In the genomic region with DNA sequence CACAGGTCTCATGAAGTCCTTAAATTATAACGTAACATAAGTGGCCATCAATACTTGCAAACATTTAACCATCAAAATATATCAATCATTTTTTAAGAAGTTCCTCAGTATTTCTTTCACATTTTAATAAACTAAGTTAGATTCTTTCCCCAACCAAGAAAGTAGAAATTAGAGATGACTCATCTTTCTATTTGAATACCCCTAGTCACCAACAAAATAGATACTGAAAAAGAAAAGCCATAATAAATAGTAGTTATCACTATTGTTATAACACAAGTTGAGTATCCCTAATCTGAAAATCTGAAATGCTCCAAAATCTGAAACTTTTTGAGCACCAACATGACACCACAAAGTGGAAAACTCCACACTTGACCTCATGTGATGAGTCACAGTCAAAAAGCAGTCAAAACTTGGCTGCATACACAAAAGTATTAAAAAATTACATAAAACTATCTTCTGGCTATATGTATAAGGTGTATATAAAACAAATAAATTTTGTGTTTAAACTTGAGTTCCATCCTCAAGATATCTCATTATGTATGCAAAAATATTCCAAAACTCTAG, we compare ENCODE assay signal across 14 cellular contexts. TPM values are rescaled to one million over a fixed set of nuclear protein-coding genes. Genes with fewer than 3 reads are reported as not detected.
DNase-seq lines count a peak whose midpoint lies in the region; ATAC-seq and TF ChIP-seq lines count a peak whose summit lies in the region.
"Had no signal": no experiment of that assay in that cellular context is flagged by ENCODE, and none has a peak within 500 bp of the region (broad histone marks: within the 10 kb centered on the region; RNA-seq: fewer than 3 reads in every experiment).

No MANE protein-coding gene starts in this region.

- H3K4me1 ChIP-seq in OCI-LY3 (ENCODE audit: low read length) = peaks cover 42% of the 10 kb centered on the region

- no peak overlapping the region for H3K9ac ChIP-seq in OCI-LY3 (ENCODE audit: low read length)

- CTCF ChIA-PET in activated CD4-positive, alpha-beta memory T cell treated with anti-CD3 and anti-CD28 coated beads for 36 hours (lab: Charles Lee) = interaction anchor here (0.7 to 2.3 kb wide), 3 partner anchors 22 to 1115 kb away, joined by 3 to 7 read pairs (median 6); no protein-coding TSS in a partner anchor
- CTCF ChIA-PET in activated CD4-positive, alpha-beta memory T cell treated with anti-CD3 and anti-CD28 coated beads, Interleukin-2, amount 10 ng/mL, durations not matched to agents 7 days and 5 days (lab: Charles Lee) = no interaction called here

- H3K27me3 Mint-ChIP-seq in activated CD4-positive, alpha-beta memory T cell treated with anti-CD3 and anti-CD28 coated beads for 36 hours = no peaks in the 10 kb centered on the region
- H3K27me3 Mint-ChIP-seq in activated CD4-positive, alpha-beta memory T cell treated with anti-CD3 and anti-CD28 coated beads, Interleukin-2, amount 10 ng/mL, durations not matched to agents 7 days and 5 days = peaks cover 4% of the 10 kb centered on the region
- H3K27me3 Mint-ChIP-seq in CD14-positive monocyte (ENCODE audit: low read depth in 3 of 3) (peaks cover 0 to 2% (median 0%) of the 10 kb centered on the region in 3 donors), progenitor cell of endocrine pancreas (peaks cover 11% of the 10 kb centered on the region)

- no peak overlapping the region for H2AFZ ChIP-seq in OCI-LY3 (ENCODE audit: low read depth, low read length)

- POLR2A ChIA-PET in activated CD4-positive, alpha-beta memory T cell treated with anti-CD3 and anti-CD28 coated beads for 36 hours (lab: Charles Lee) = no interaction called here
- POLR2A ChIA-PET in activated CD4-positive, alpha-beta memory T cell treated with anti-CD3 and anti-CD28 coated beads, Interleukin-2, amount 10 ng/mL, durations not matched to agents 7 days and 5 days (lab: Charles Lee) = no interaction called here

- no peak overlapping the region for H3K27ac Mint-ChIP-seq in activated CD4-positive, alpha-beta memory T cell treated with anti-CD3 and anti-CD28 coated beads for 36 hours
- H3K27ac Mint-ChIP-seq in activated CD4-positive, alpha-beta memory T cell treated with anti-CD3 and anti-CD28 coated beads, Interleukin-2, amount 10 ng/mL, durations not matched to agents 7 days and 5 days = no peak overlapping the region
- H3K27ac Mint-ChIP-seq in CD14-positive monocyte (no peak overlapping the region), progenitor cell of endocrine pancreas (no peak overlapping the region)
- H3K27ac Mint-ChIP-seq: dendritic cell treated with granulocyte-macrophage colony-stimulating factor and Interleukin-4, amounts not matched to agents 40 ng/mL and 50 ng/mL, for 4 days had no signal

- peaks cover 21% of the 10 kb centered on the region for H3K36me3 ChIP-seq in OCI-LY3 (replicated peaks; ENCODE audit: low read depth, low read length)
- H3K36me3 ChIP-seq: prostate gland had no signal

- no peak overlapping the region for H3K4me3 Mint-ChIP-seq in activated CD4-positive, alpha-beta memory T cell treated with anti-CD3 and anti-CD28 coated beads for 36 hours
- H3K4me3 Mint-ChIP-seq in activated CD4-positive, alpha-beta memory T cell treated with anti-CD3 and anti-CD28 coated beads, Interleukin-2, amount 10 ng/mL, durations not matched to agents 7 days and 5 days = no peak overlapping the region
- no peak overlapping the region for H3K4me3 Mint-ChIP-seq in CD14-positive monocyte
- no peak overlapping the region for H3K4me3 Mint-ChIP-seq in progenitor cell of endocrine pancreas (ENCODE audit: low read depth)
- H3K4me3 Mint-ChIP-seq: dendritic cell treated with granulocyte-macrophage colony-stimulating factor and Interleukin-4, amounts not matched to agents 40 ng/mL and 50 ng/mL, for 4 days had no signal

- peak overlapping the region; percentile 34 for H3K4me2 ChIP-seq in OCI-LY3 (ENCODE audit: low read length)

- H3K9me3 ChIP-seq in OCI-LY3 (ENCODE audit: insufficient read depth, low read length) = no peaks in the 10 kb centered on the region
- H3K9me3 ChIP-seq: adrenal gland, mucosa of descending colon, prostate gland, vagina had no signal

- peaks cover 28% of the 10 kb centered on the region for H3K79me2 ChIP-seq in OCI-LY3 (ENCODE audit: low read length)

- H3K9me3 Mint-ChIP-seq in activated CD4-positive, alpha-beta memory T cell treated with anti-CD3 and anti-CD28 coated beads for 36 hours = no peaks in the 10 kb centered on the region
- H3K9me3 Mint-ChIP-seq in activated CD4-positive, alpha-beta memory T cell treated with anti-CD3 and anti-CD28 coated beads, Interleukin-2, amount 10 ng/mL, durations not matched to agents 7 days and 5 days = no peaks in the 10 kb centered on the region
- no peaks in the 10 kb centered on the region for H3K9me3 Mint-ChIP-seq in CD14-positive monocyte
- no peaks in the 10 kb centered on the region for H3K9me3 Mint-ChIP-seq in progenitor cell of endocrine pancreas (ENCODE audit: low read depth)
- H3K9me3 Mint-ChIP-seq: dendritic cell treated with granulocyte-macrophage colony-stimulating factor and Interleukin-4, amounts not matched to agents 40 ng/mL and 50 ng/mL, for 4 days had no signal

- peaks cover 12% of the 10 kb centered on the region for H3K27me3 ChIP-seq in OCI-LY3 (ENCODE audit: low read depth, low read length)
- H3K27me3 ChIP-seq: adrenal gland, vagina had no signal

- ATAC-seq in GM18870 (IDR thresholded peaks at IDR 0.05; ENCODE audit: unreplicated experiment) = peak; percentile 53
- ATAC-seq: mucosa of descending colon had no signal

- peaks cover 27% of the 10 kb centered on the region for H3K36me3 Mint-ChIP-seq in activated CD4-positive, alpha-beta memory T cell treated with anti-CD3 and anti-CD28 coated beads for 36 hours
- H3K36me3 Mint-ChIP-seq in activated CD4-positive, alpha-beta memory T cell treated with anti-CD3 and anti-CD28 coated beads, Interleukin-2, amount 10 ng/mL, durations not matched to agents 7 days and 5 days (ENCODE audit: low read depth) = peaks cover 20% of the 10 kb centered on the region
- peaks cover 29 to 36% of the 10 kb centered on the region in 2 donors for H3K36me3 Mint-ChIP-seq in CD14-positive monocyte
- peaks cover 15% of the 10 kb centered on the region for H3K36me3 Mint-ChIP-seq in progenitor cell of endocrine pancreas (ENCODE audit: insufficient read depth)

- peak; percentile 40 for DNase-seq in activated CD4-positive, alpha-beta memory T cell treated with anti-CD3 and anti-CD28 coated beads for 36 hours
- DNase-seq in activated CD4-positive, alpha-beta memory T cell treated with anti-CD3 and anti-CD28 coated beads, Interleukin-2, amount 10 ng/mL, durations not matched to agents 7 days and 5 days = no peak
- DNase-seq in iris pigment epithelial cell (ENCODE audit: low read depth) (peak; percentile 37), CD14-positive monocyte (ENCODE audit: low spot score) (no peak), pons (ENCODE audit: low spot score) (no peak), progenitor cell of endocrine pancreas (ENCODE audit: low spot score, unreplicated experiment) (no peak)
- DNase-seq: adrenal gland, Calu3, mucosa of descending colon had no signal

- TF ChIP-seq CTCF in OCI-LY3 (IDR thresholded peaks at IDR 0.05; ENCODE audit: low read depth, low read length) = no peak
- TF ChIP-seq CTCF in CD14-positive monocyte (IDR thresholded peaks at IDR 0.05) = no peak
- TF ChIP-seq CTCF in progenitor cell of endocrine pancreas (IDR thresholded peaks at IDR 0.05; ENCODE audit: unreplicated experiment) = no peak

- intact Hi-C loops in activated CD4-positive, alpha-beta memory T cell treated with anti-CD3 and anti-CD28 coated beads for 36 hours (cut with micrococcal nuclease) = no loop called here
- intact Hi-C loops in CD14-positive monocyte (cut with micrococcal nuclease) = loop anchor here (10.0 kb wide), 2 partner anchors 210 to 1120 kb away; a partner anchor contains a TSS

- peaks cover 16% of the 10 kb centered on the region for H4K20me1 ChIP-seq in OCI-LY3 (ENCODE audit: insufficient read depth, low read length)

- H3K27ac ChIP-seq in OCI-LY3 (ENCODE audit: low read length) = no peak overlapping the region
- H3K27ac ChIP-seq: adrenal gland, prostate gland, vagina had no signal

- H3K4me3 ChIP-seq in OCI-LY3 (ENCODE audit: low read length) = no peak overlapping the region
- H3K4me3 ChIP-seq: adrenal gland, mucosa of descending colon, prostate gland, vagina had no signal

- peaks cover 46% of the 10 kb centered on the region for H3K4me1 Mint-ChIP-seq in activated CD4-positive, alpha-beta memory T cell treated with anti-CD3 and anti-CD28 coated beads for 36 hours (ENCODE audit: low read depth)
- peaks cover 48% of the 10 kb centered on the region for H3K4me1 Mint-ChIP-seq in activated CD4-positive, alpha-beta memory T cell treated with anti-CD3 and anti-CD28 coated beads, Interleukin-2, amount 10 ng/mL, durations not matched to agents 7 days and 5 days
- H3K4me1 Mint-ChIP-seq in CD14-positive monocyte (peaks cover 35% of the 10 kb centered on the region), progenitor cell of endocrine pancreas (ENCODE audit: low read depth) (peaks cover 14% of the 10 kb centered on the region)

RNA-seq across cellular contexts. Expression of a gene that starts 3.7 kb away (rescaled TPM):
- total RNA-seq in activated CD4-positive, alpha-beta memory T cell treated with anti-CD3 and anti-CD28 coated beads for 36 hours = 10 to 100 TPM; 27.9 to 30.1 TPM
- 10 to 100 TPM; 16.7 to 20.6 TPM for total RNA-seq in activated CD4-positive, alpha-beta memory T cell treated with anti-CD3 and anti-CD28 coated beads, Interleukin-2, amount 10 ng/mL, durations not matched to agents 7 days and 5 days
- 10 to 100 TPM in 1 of 2 donors, 1 to 10 TPM in 1; 8.2 to 31.6 TPM for polyA plus RNA-seq in CD14-positive monocyte
- 19.4 and 26.5 TPM in 2 replicates for total RNA-seq in progenitor cell of endocrine pancreas

RNA-seq across cellular contexts. Expression of a gene that starts 43.3 kb away (rescaled TPM):
- total RNA-seq in activated CD4-positive, alpha-beta memory T cell treated with anti-CD3 and anti-CD28 coated beads for 36 hours = not detected
- total RNA-seq in activated CD4-positive, alpha-beta memory T cell treated with anti-CD3 and anti-CD28 coated beads, Interleukin-2, amount 10 ng/mL, durations not matched to agents 7 days and 5 days = not detected
- under 1 TPM in 1 of 2 donors, not detected in 1; 0.04 TPM for polyA plus RNA-seq in CD14-positive monocyte
- total RNA-seq in progenitor cell of endocrine pancreas = 6.0 and 7.4 TPM in 2 replicates

Comparison
In these comparisons a context has a peak if more than half of its experiments do, and no peak if none do; other contexts are left out.
1. DNase-seq: peak in activated CD4-positive, alpha-beta memory T cell treated with anti-CD3 and anti-CD28 coated beads for 36 hours (single experiment) and iris pigment epithelial cell (single experiment); none in activated CD4-positive, alpha-beta memory T cell treated with anti-CD3 and anti-CD28 coated beads, Interleukin-2, amount 10 ng/mL, durations not matched to agents 7 days and 5 days (single experiment), CD14-positive monocyte (single experiment), pons (single experiment) and progenitor cell of endocrine pancreas (single experiment).